Comparison of ENCODE assay signal across 1 cellular context in genomic region chr7:39589323-39590111, GRCh38.
TF ChIP-seq lines count a peak whose summit lies in the region.

No MANE protein-coding gene starts in this region.

TF ChIP-seq in endothelial cell of umbilical vein, 7 proteins besides CTCF, POLR2A, EP300 and RAD21 (continued from another document):
- TF ChIP-seq JUN (IDR thresholded peaks at IDR 0.05; ENCODE audit: borderline replicate concordance, insufficient read depth, insufficient read length, low read depth): peak; percentile 99
- peak; percentile 89 for TF ChIP-seq GATA2 (IDR thresholded peaks at IDR 0.05; ENCODE audit: insufficient read depth, insufficient read length, low read depth, low read length)
- no peak for TF ChIP-seq EZH2 (IDR thresholded peaks at IDR 0.05; ENCODE audit: borderline replicate concordance, low read depth, low read length, severe bottlenecking)
- TF ChIP-seq MYC (IDR thresholded peaks at IDR 0.05; ENCODE audit: low read depth, low read length): no peak
- peak; percentile 75 for TF ChIP-seq POLR2AphosphoS5 (IDR thresholded peaks at IDR 0.05; ENCODE audit: insufficient read depth, low read depth, low read length)
- TF ChIP-seq MAX (IDR thresholded peaks at IDR 0.05; ENCODE audit: insufficient read depth, insufficient read length): no peak
